1 cellular context compared by ENCODE assay signal in the genomic region with DNA sequence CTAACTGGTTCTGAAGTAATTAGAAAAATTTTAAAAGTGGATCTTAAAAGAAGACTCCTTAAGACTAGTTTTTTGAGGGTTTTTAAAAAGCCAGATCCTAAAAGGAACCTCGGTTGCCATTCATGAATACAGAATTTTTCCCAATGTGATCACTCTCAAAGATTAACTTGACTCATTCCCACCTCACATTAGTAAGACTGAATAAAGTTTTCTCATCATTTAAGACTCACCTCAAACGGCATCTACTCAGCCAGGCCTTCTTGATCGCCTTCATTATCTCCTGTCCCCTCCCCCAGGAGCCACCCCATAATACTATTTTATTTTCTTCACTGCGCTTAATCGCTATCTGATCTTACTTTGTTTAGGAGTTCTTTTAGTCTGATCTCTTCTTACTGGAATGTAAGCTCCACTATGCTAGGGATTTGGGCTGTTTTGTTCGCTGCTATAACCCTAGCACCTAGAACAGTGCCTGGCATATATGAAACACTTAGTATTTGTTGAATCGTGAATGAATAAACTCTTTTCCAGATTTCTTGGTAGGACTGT.
TF ChIP-seq lines count a peak whose summit lies in the region.

No MANE protein-coding gene starts in this region.

TF ChIP-seq in A549, 52 proteins besides CTCF, POLR2A, EP300 and RAD21:
- TF ChIP-seq, protein P1, sequence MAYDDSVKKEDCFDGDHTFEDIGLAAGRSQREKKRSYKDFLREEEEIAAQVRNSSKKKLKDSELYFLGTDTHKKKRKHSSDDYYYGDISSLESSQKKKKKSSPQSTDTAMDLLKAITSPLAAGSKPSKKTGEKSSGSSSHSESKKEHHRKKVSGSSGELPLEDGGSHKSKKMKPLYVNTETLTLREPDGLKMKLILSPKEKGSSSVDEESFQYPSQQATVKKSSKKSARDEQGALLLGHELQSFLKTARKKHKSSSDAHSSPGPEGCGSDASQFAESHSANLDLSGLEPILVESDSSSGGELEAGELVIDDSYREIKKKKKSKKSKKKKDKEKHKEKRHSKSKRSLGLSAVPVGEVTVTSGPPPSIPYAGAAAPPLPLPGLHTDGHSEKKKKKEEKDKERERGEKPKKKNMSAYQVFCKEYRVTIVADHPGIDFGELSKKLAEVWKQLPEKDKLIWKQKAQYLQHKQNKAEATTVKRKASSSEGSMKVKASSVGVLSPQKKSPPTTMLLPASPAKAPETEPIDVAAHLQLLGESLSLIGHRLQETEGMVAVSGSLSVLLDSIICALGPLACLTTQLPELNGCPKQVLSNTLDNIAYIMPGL (CRISPR knock-in tag; IDR thresholded peaks at IDR 0.05; ENCODE audit: borderline replicate concordance): no peak
- TF ChIP-seq, protein P2, sequence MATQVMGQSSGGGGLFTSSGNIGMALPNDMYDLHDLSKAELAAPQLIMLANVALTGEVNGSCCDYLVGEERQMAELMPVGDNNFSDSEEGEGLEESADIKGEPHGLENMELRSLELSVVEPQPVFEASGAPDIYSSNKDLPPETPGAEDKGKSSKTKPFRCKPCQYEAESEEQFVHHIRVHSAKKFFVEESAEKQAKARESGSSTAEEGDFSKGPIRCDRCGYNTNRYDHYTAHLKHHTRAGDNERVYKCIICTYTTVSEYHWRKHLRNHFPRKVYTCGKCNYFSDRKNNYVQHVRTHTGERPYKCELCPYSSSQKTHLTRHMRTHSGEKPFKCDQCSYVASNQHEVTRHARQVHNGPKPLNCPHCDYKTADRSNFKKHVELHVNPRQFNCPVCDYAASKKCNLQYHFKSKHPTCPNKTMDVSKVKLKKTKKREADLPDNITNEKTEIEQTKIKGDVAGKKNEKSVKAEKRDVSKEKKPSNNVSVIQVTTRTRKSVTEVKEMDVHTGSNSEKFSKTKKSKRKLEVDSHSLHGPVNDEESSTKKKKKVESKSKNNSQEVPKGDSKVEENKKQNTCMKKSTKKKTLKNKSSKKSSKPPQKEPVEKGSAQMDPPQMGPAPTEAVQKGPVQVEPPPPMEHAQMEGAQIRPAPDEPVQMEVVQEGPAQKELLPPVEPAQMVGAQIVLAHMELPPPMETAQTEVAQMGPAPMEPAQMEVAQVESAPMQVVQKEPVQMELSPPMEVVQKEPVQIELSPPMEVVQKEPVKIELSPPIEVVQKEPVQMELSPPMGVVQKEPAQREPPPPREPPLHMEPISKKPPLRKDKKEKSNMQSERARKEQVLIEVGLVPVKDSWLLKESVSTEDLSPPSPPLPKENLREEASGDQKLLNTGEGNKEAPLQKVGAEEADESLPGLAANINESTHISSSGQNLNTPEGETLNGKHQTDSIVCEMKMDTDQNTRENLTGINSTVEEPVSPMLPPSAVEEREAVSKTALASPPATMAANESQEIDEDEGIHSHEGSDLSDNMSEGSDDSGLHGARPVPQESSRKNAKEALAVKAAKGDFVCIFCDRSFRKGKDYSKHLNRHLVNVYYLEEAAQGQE (IDR thresholded peaks at IDR 0.05): no peak
- no peak for TF ChIP-seq ZFP36 (IDR thresholded peaks at IDR 0.05; ENCODE audit: borderline replicate concordance, partially characterized antibody)
- TF ChIP-seq BCL3 (IDR thresholded peaks at IDR 0.05): no peak
- no peak for TF ChIP-seq TP53 (CRISPR knock-in tag; IDR thresholded peaks at IDR 0.05)
- no peak for TF ChIP-seq PHF8 (IDR thresholded peaks at IDR 0.05; ENCODE audit: borderline replicate concordance, low read depth)
